17 cellular contexts compared by ENCODE assay signal in the genomic region with DNA sequence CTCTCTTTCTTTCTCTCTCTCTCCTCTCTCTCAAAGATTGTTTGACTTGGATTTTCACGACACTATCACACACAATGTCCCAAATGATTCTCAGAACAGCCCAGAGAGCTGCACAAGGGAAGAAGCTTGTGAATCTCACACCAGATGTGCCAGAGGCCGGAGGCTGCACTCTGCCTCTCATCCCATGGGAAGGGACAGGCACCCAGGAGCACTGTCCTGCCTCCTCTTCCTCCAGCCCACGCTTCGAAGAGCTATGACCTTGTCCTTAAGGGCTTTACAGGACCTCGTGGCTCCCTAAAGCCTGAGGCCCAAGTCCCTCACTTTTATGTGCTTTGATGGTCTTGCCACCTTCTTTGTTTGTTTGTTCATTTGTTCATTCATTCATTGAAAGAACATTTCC.
"Had no signal": no experiment of that assay in that cellular context is flagged by ENCODE, and none has a peak within 500 bp of the region (broad histone marks: within the 10 kb centered on the region; RNA-seq: fewer than 3 reads in every experiment).

No MANE protein-coding gene starts in this region.

- H3K36me3 ChIP-seq: breast epithelium, esophagus squamous epithelium, stomach, WERI-Rb-1 had no signal

- H3K27me3 ChIP-seq: breast epithelium, esophagus squamous epithelium, stomach had no signal

- DNase-seq: activated CD4-positive, alpha-beta T cell treated with anti-CD3 and anti-CD28 coated beads for 1 hour; activated CD8-positive, alpha-beta memory T cell treated with anti-CD3 and anti-CD28 coated beads for 24 hours; activated CD8-positive, alpha-beta memory T cell treated with anti-CD3 and anti-CD28 coated beads, Interleukin-2, amount 50 U/mL, for 48 hours; activated effector memory CD4-positive, alpha-beta T cell treated with Interleukin-2 at 50 U/mL for 16 hours; activated T-cell treated with anti-CD3 and anti-CD28 coated beads, Interleukin-2, amount 50 U/mL, for 48 hours; cerebellar nuclear complex; effector CD8-positive, alpha-beta T cell; esophagus squamous epithelium; occipital lobe; posterior cingulate gyrus; stimulated activated CD4-positive, alpha-beta T cell treated with anti-CD3 and anti-CD28 coated beads, Interleukin-15, amount 100 ng/mL, for 24 hours; stimulated activated CD4-positive, alpha-beta T cell treated with anti-CD3 and anti-CD28 coated beads, Interleukin-2, amount 100 ng/mL, for 48 hours; stomach; trophoblast cell; WERI-Rb-1 had no signal

- H3K9me3 ChIP-seq: breast epithelium, esophagus squamous epithelium, stomach had no signal

- H3K27ac ChIP-seq: stomach, WERI-Rb-1 had no signal

- H3K4me3 ChIP-seq: breast epithelium, esophagus squamous epithelium, skin epidermis, stomach had no signal
